1 cellular context compared by ENCODE assay signal in the genomic region with DNA sequence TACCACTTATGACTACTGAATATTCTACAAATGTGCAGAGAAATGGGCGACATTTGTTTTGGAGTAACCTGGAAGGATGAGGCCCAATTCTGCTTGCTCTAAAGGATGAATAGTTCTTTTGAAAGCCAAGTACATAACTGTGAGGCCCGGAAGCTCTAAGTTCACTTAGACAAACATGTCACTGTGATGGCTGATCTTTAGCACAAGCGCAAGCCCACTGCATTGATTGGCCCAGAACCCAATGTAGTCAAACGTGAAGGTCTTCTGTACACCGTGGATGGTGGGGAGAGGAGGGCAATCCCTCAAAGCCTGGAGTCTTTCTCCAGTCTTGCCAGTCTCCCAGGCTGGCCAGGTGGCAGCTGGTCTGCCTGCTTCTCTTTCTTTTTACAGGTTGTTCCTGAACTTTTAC.
TF ChIP-seq lines count a peak whose summit lies in the region.

No MANE protein-coding gene starts in this region.

TF ChIP-seq in HepG2, 621 proteins besides CTCF, POLR2A, EP300 and RAD21 (continued from another document and continues in another):
- TF ChIP-seq IRF2 (CRISPR knock-in tag; IDR thresholded peaks at IDR 0.05) (0 out of 2 replicates have a peak, but pooled peaks have one; percentile 58), FOXK1 (CRISPR knock-in tag; IDR thresholded peaks at IDR 0.05; ENCODE audit: borderline replicate concordance, low read depth) (peak; percentile 59; the same call in 1 of the 2 replicates), CHD4 (IDR thresholded peaks at IDR 0.05; ENCODE audit: borderline replicate concordance, low read length) (no peak; the same call in 1 of the 2 replicates), MYC (CRISPR knock-in tag; IDR thresholded peaks at IDR 0.05; ENCODE audit: borderline replicate concordance) (no peak), KIAA2018 (CRISPR knock-in tag; IDR thresholded peaks at IDR 0.05; ENCODE audit: borderline replicate concordance) (no peak), MEIS2 (CRISPR knock-in tag; IDR thresholded peaks at IDR 0.05) (peak; percentile 99), GATA4 (IDR thresholded peaks at IDR 0.05; ENCODE audit: borderline replicate concordance, low read depth) (peak; percentile 48; the same call in 1 of the 2 replicates), ZNF24 (IDR thresholded peaks at IDR 0.05) (no peak), SOX13 (IDR thresholded peaks at IDR 0.05) (no peak; the same call in 1 of the 2 replicates), SOX13 (CRISPR knock-in tag; conservative IDR thresholded peaks at IDR 0.05 in 1 of 2, IDR thresholded peaks at IDR 0.05 in 1 of 2) (peak in 1 of 2 experiments; percentile 72; a peak in 2 of 4 replicates), CSRNP1 (CRISPR knock-in tag; IDR thresholded peaks at IDR 0.05) (0 out of 2 replicates have a peak, but pooled peaks have one; percentile 30), ZNF451 (CRISPR knock-in tag; IDR thresholded peaks at IDR 0.05) (no peak), ZNF674 (CRISPR knock-in tag; IDR thresholded peaks at IDR 0.05; ENCODE audit: low read depth) (no peak), ZNF143 (CRISPR knock-in tag; IDR thresholded peaks at IDR 0.05) (no peak), ZNF3 (CRISPR knock-in tag; IDR thresholded peaks at IDR 0.05) (no peak), SP5 (CRISPR knock-in tag; IDR thresholded peaks at IDR 0.05; ENCODE audit: borderline replicate concordance, low read depth) (no peak), BCL3 (CRISPR knock-in tag; IDR thresholded peaks at IDR 0.05) (no peak), ZNF761 (CRISPR knock-in tag; conservative IDR thresholded peaks at IDR 0.05) (no peak), HNF4G (IDR thresholded peaks at IDR 0.05; ENCODE audit: borderline replicate concordance, low read depth, low read length) (peak; percentile 79), HNF4G (CRISPR knock-in tag; IDR thresholded peaks at IDR 0.05; ENCODE audit: borderline replicate concordance, low read depth) (peak; percentile 72; the same call in 1 of the 2 replicates), ZBTB40 (IDR thresholded peaks at IDR 0.05) (no peak), ZBTB40 (CRISPR knock-in tag; IDR thresholded peaks at IDR 0.05) (peak; percentile 28; the same call in 1 of the 2 replicates), ZNF382 (CRISPR knock-in tag; IDR thresholded peaks at IDR 0.05; ENCODE audit: borderline replicate concordance) (no peak), ZBTB42 (CRISPR knock-in tag; IDR thresholded peaks at IDR 0.05) (no peak), XRCC5 (optimal IDR thresholded peaks at IDR 0.05; ENCODE audit: low read length) (no peak), ZFP1 (CRISPR knock-in tag; IDR thresholded peaks at IDR 0.05) (no peak), CENPT (CRISPR knock-in tag; IDR thresholded peaks at IDR 0.05; ENCODE audit: low read depth) (no peak), ZNF749 (CRISPR knock-in tag; IDR thresholded peaks at IDR 0.05; ENCODE audit: borderline replicate concordance) (no peak), SYNCRIP (IDR thresholded peaks at IDR 0.05; ENCODE audit: insufficient read depth, low read depth, low read length) (no peak), MIER2 (CRISPR knock-in tag; IDR thresholded peaks at IDR 0.05) (peak; percentile 72; the same call in 1 of the 2 replicates), FIP1L1 (IDR thresholded peaks at IDR 0.05; ENCODE audit: borderline replicate concordance, insufficient read depth, low read depth, low read length) (no peak), RCOR2 (CRISPR knock-in tag; IDR thresholded peaks at IDR 0.05) (peak; percentile 86), FOXA3 (CRISPR knock-in tag; IDR thresholded peaks at IDR 0.05) (peak; percentile 85), ZNF30 (CRISPR knock-in tag; IDR thresholded peaks at IDR 0.05) (no peak)
- TF ChIP-seq, protein P1, sequence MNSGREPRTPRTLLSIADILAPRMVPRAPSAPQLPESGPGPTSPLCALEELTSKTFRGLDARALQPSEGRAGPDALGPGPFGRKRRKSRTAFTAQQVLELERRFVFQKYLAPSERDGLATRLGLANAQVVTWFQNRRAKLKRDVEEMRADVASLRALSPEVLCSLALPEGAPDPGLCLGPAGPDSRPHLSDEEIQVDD (CRISPR knock-in tag; IDR thresholded peaks at IDR 0.05; ENCODE audit: borderline replicate concordance) = no peak
- TF ChIP-seq, protein P2, sequence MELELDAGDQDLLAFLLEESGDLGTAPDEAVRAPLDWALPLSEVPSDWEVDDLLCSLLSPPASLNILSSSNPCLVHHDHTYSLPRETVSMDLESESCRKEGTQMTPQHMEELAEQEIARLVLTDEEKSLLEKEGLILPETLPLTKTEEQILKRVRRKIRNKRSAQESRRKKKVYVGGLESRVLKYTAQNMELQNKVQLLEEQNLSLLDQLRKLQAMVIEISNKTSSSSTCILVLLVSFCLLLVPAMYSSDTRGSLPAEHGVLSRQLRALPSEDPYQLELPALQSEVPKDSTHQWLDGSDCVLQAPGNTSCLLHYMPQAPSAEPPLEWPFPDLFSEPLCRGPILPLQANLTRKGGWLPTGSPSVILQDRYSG (CRISPR knock-in tag; IDR thresholded peaks at IDR 0.05) = no peak
- TF ChIP-seq, protein P3, sequence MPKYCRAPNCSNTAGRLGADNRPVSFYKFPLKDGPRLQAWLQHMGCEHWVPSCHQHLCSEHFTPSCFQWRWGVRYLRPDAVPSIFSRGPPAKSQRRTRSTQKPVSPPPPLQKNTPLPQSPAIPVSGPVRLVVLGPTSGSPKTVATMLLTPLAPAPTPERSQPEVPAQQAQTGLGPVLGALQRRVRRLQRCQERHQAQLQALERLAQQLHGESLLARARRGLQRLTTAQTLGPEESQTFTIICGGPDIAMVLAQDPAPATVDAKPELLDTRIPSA (CRISPR knock-in tag; IDR thresholded peaks at IDR 0.05; ENCODE audit: borderline replicate concordance) = no peak
